8 cellular contexts compared by ENCODE assay signal in genomic region chr19:39845172-39845571, GRCh38. TPM values are rescaled to one million over a fixed set of nuclear protein-coding genes. Genes with fewer than 3 reads are reported as not detected.
DNase-seq lines count a peak whose midpoint lies in the region; ATAC-seq and TF ChIP-seq lines count a peak whose summit lies in the region.

No MANE protein-coding gene starts in this region.

- ATAC-seq in CD4-positive, alpha-beta T cell (ENCODE audit: poor library complexity) = no peak
- ATAC-seq in GM21717 (IDR thresholded peaks at IDR 0.05; ENCODE audit: unreplicated experiment) = no peak

- POLR2A ChIA-PET in CD4-positive, alpha-beta T cell (lab: Charles Lee) = interaction anchor here (1.5 to 2.5 kb wide), 2 partner anchors 11 to 433 kb away, joined by 3 to 44 read pairs; partner anchors contain the start of genes DYRK1B and PLEKHG2

- no peaks in the 10 kb centered on the region for H3K9me3 ChIP-seq in CD4-positive, alpha-beta T cell (ENCODE audit: control insufficient read depth, low read length)

- H3K27me3 Mint-ChIP-seq in CD4-positive, alpha-beta T cell = no peaks in the 10 kb centered on the region
- H3K27me3 Mint-ChIP-seq in dendritic cell treated with granulocyte-macrophage colony-stimulating factor and Interleukin-4, amounts not matched to agents 40 ng/mL and 50 ng/mL, for 4 days = peaks cover 8% of the 10 kb centered on the region
- H3K27me3 Mint-ChIP-seq in nephron progenitor cell (ENCODE audit: low read depth, poor library complexity) = peaks cover 6% of the 10 kb centered on the region

- peak overlapping the region; percentile 92 for H3K27ac Mint-ChIP-seq in CD4-positive, alpha-beta T cell
- H3K27ac Mint-ChIP-seq in dendritic cell treated with granulocyte-macrophage colony-stimulating factor and Interleukin-4, amounts not matched to agents 40 ng/mL and 50 ng/mL, for 4 days = peak overlapping the region; percentile 86
- peak overlapping the region; percentile 60 for H3K27ac Mint-ChIP-seq in nephron progenitor cell

- CTCF ChIA-PET in CD4-positive, alpha-beta T cell (lab: Charles Lee) = interaction anchor here (1.8 to 5.1 kb wide), 3 partner anchors 44 to 125 kb away, joined by 4 to 75 read pairs (median 11); partner anchors contain the start of gene PSMC4

- no peak for TF ChIP-seq CTCF in CD4-positive, alpha-beta T cell (IDR thresholded peaks at IDR 0.05)
- TF ChIP-seq CTCF in nephron progenitor cell (IDR thresholded peaks at IDR 0.05) = no peak

- H3K9me3 Mint-ChIP-seq in CD4-positive, alpha-beta T cell = no peaks in the 10 kb centered on the region
- no peaks in the 10 kb centered on the region for H3K9me3 Mint-ChIP-seq in dendritic cell treated with granulocyte-macrophage colony-stimulating factor and Interleukin-4, amounts not matched to agents 40 ng/mL and 50 ng/mL, for 4 days
- no peaks in the 10 kb centered on the region for H3K9me3 Mint-ChIP-seq in nephron progenitor cell

- intact Hi-C loops in CD4-positive, alpha-beta T cell (cut with DNase I, micrococcal nuclease) = loop anchor here in 1 of 2 experiments (2.0 to 10.0 kb wide), 2 partner anchors 78 to 290 kb away; no protein-coding TSS in a partner anchor
- intact Hi-C loops in dendritic cell treated with granulocyte-macrophage colony-stimulating factor and Interleukin-4, amounts not matched to agents 40 ng/mL and 50 ng/mL, for 4 days (cut with micrococcal nuclease) = loop anchor here (10.0 kb wide), 2 partner anchors 290 to 950 kb away; partner anchors contain the start of gene EGLN2

- H3K27ac ChIP-seq in CD4-positive, alpha-beta T cell (ENCODE audit: low read depth, low read length) = no peak overlapping the region
- H3K27ac ChIP-seq in caudate nucleus (ENCODE audit: low read depth, low read length) = no peak overlapping the region

- H3K27me3 ChIP-seq in CD4-positive, alpha-beta T cell (ENCODE audit: control insufficient read depth, insufficient read depth, low read length) = no peaks in the 10 kb centered on the region

- DNase-seq in CD4-positive, alpha-beta T cell = no peak
- DNase-seq in MV-4-11 (lab: John Stamatoyannopoulos, UW) (peak; percentile 27), nephron progenitor cell (no peak), DMS53 treated with DMSO at 0.1 percent for 48 hours (lab: John Stamatoyannopoulos, UW; ENCODE audit: unreplicated experiment) (no peak), caudate nucleus (lab: John Stamatoyannopoulos, UW) (no peak), cortex of kidney (lab: John Stamatoyannopoulos, UW) (no peak)

- H3K36me3 Mint-ChIP-seq in CD4-positive, alpha-beta T cell (ENCODE audit: low read depth) = peaks cover 23% of the 10 kb centered on the region
- peaks cover 13% of the 10 kb centered on the region for H3K36me3 Mint-ChIP-seq in dendritic cell treated with granulocyte-macrophage colony-stimulating factor and Interleukin-4, amounts not matched to agents 40 ng/mL and 50 ng/mL, for 4 days (ENCODE audit: low read depth)
- no peaks in the 10 kb centered on the region for H3K36me3 Mint-ChIP-seq in nephron progenitor cell (ENCODE audit: low read depth)

- peak overlapping the region; percentile 85 for H3K4me3 Mint-ChIP-seq in CD4-positive, alpha-beta T cell
- H3K4me3 Mint-ChIP-seq in dendritic cell treated with granulocyte-macrophage colony-stimulating factor and Interleukin-4, amounts not matched to agents 40 ng/mL and 50 ng/mL, for 4 days = peak overlapping the region; percentile 87
- peak overlapping the region; percentile 96 for H3K4me3 Mint-ChIP-seq in nephron progenitor cell

- peaks cover 57% of the 10 kb centered on the region for H3K4me1 Mint-ChIP-seq in CD4-positive, alpha-beta T cell (ENCODE audit: low read depth)
- peaks cover 46% of the 10 kb centered on the region for H3K4me1 Mint-ChIP-seq in dendritic cell treated with granulocyte-macrophage colony-stimulating factor and Interleukin-4, amounts not matched to agents 40 ng/mL and 50 ng/mL, for 4 days (ENCODE audit: low read depth)
- peaks cover 52% of the 10 kb centered on the region for H3K4me1 Mint-ChIP-seq in nephron progenitor cell

RNA-seq across cellular contexts. Expression of gene FBL, which starts 1.0 kb away (rescaled TPM):
- total RNA-seq in CD4-positive, alpha-beta T cell = 100 to 1,000 TPM; 267 to 287 TPM

RNA-seq across cellular contexts. Expression of gene DYRK1B, which starts 11.2 kb away (rescaled TPM):
- total RNA-seq in CD4-positive, alpha-beta T cell = 10 to 100 TPM; 18.9 to 19.4 TPM
